Comparison of ENCODE assay signal across 13 cellular contexts in the genomic region with DNA sequence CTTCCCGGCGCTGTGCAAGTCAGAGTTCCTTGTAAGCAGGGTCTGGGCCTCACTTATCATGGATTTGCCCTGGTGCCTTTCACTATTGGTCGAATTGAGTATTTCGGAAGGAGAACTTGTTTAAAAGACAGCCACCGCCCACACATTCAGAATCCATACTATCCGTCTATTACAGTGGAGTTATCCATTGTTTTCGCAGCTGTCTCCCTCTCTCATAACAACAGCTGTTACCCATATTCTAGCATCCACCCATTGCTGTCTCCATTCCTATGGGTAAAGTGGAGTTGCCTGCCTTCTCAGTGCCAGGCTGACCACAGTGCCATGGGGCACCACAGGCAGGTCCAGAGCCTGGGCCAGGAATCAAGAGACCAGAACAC. TPM values are rescaled to one million over a fixed set of nuclear protein-coding genes. Genes with fewer than 3 reads are reported as not detected.
DNase-seq lines count a peak whose midpoint lies in the region; ATAC-seq and TF ChIP-seq lines count a peak whose summit lies in the region.
"Had no signal": no experiment of that assay in that cellular context is flagged by ENCODE, and none has a peak within 500 bp of the region (broad histone marks: within the 10 kb centered on the region; RNA-seq: fewer than 3 reads in every experiment).

No MANE protein-coding gene starts in this region.

- no peak for TF ChIP-seq CTCF in activated CD8-positive, alpha-beta T cell treated with anti-CD3 and anti-CD28 coated beads for 36 hours (IDR thresholded peaks at IDR 0.05)
- TF ChIP-seq CTCF in upper lobe of left lung (IDR thresholded peaks at IDR 0.05), result no peak

- no peaks in the 10 kb centered on the region for H3K9me3 ChIP-seq in upper lobe of left lung
- H3K9me3 ChIP-seq: body of pancreas, ovary had no signal

- H3K27me3 Mint-ChIP-seq in activated naive CD4-positive, alpha-beta T cell treated with anti-CD3 and anti-CD28 coated beads for 36 hours (ENCODE audit: low read depth), result no peaks in the 10 kb centered on the region
- no peaks in the 10 kb centered on the region for H3K27me3 Mint-ChIP-seq in activated CD8-positive, alpha-beta T cell treated with anti-CD3 and anti-CD28 coated beads for 36 hours
- H3K27me3 Mint-ChIP-seq in immature natural killer cell (ENCODE audit: low read depth in 3 of 3), result peaks cover 0 to 2% (median 0%) of the 10 kb centered on the region in 3 donors

- POLR2A ChIA-PET in activated CD8-positive, alpha-beta T cell treated with anti-CD3 and anti-CD28 coated beads for 36 hours (lab: Charles Lee), result no interaction called here

- 71 to 87% methylated on average over 7 of the region's 7 CpGs for WGBS in upper lobe of left lung, 2 donors

- no peak overlapping the region for H3K4me3 Mint-ChIP-seq in activated naive CD4-positive, alpha-beta T cell treated with anti-CD3 and anti-CD28 coated beads for 36 hours
- no peak overlapping the region for H3K4me3 Mint-ChIP-seq in activated CD8-positive, alpha-beta T cell treated with anti-CD3 and anti-CD28 coated beads for 36 hours
- H3K4me3 Mint-ChIP-seq in immature natural killer cell, result peak overlapping the region in 2 of 5 donors; percentile 2 to 23

- H3K36me3 ChIP-seq in upper lobe of left lung, result peaks cover 5 to 37% (median 8%) of the 10 kb centered on the region in 4 donors
- H3K36me3 ChIP-seq: ovary had no signal

- no peaks in the 10 kb centered on the region for H3K9me3 Mint-ChIP-seq in activated naive CD4-positive, alpha-beta T cell treated with anti-CD3 and anti-CD28 coated beads for 36 hours
- no peaks in the 10 kb centered on the region for H3K9me3 Mint-ChIP-seq in activated CD8-positive, alpha-beta T cell treated with anti-CD3 and anti-CD28 coated beads for 36 hours
- no peaks in the 10 kb centered on the region for H3K9me3 Mint-ChIP-seq in immature natural killer cell

- no peaks in the 10 kb centered on the region for H3K27me3 ChIP-seq in upper lobe of left lung
- H3K27me3 ChIP-seq: body of pancreas, ovary had no signal

- H3K27ac ChIP-seq in upper lobe of left lung, result peak overlapping the region; percentile 53 to 69 (median 55)
- H3K27ac ChIP-seq: body of pancreas, ovary had no signal

- intact Hi-C loops in activated naive CD4-positive, alpha-beta T cell treated with anti-CD3 and anti-CD28 coated beads for 36 hours (cut with micrococcal nuclease), result no loop called here
- intact Hi-C loops in activated CD8-positive, alpha-beta T cell treated with anti-CD3 and anti-CD28 coated beads for 36 hours (cut with micrococcal nuclease), result no loop called here

- H3K4me1 ChIP-seq in upper lobe of left lung, result peaks cover 19 to 39% (median 27%) of the 10 kb centered on the region in 4 donors

- no peak for ATAC-seq in activated CD8-positive, alpha-beta T cell treated with anti-CD3 and anti-CD28 coated beads for 36 hours
- ATAC-seq in upper lobe of left lung (ENCODE audit: low FRiP score in 2 of 2), result no peak
- ATAC-seq in HG03442 (IDR thresholded peaks at IDR 0.05; ENCODE audit: unreplicated experiment), result no peak
- no peak for ATAC-seq in HG02678 (IDR thresholded peaks at IDR 0.05; ENCODE audit: unreplicated experiment)
- ATAC-seq in GM18858 (IDR thresholded peaks at IDR 0.05; ENCODE audit: unreplicated experiment), result no peak
- ATAC-seq: body of pancreas had no signal

- CTCF ChIA-PET in activated naive CD4-positive, alpha-beta T cell treated with anti-CD3 and anti-CD28 coated beads for 36 hours (lab: Charles Lee), result interaction anchor here (0.8 to 1.1 kb wide), 3 partner anchors 10 to 72 kb away, joined by 3 read pairs; no protein-coding TSS in a partner anchor
- CTCF ChIA-PET in activated CD8-positive, alpha-beta T cell treated with anti-CD3 and anti-CD28 coated beads for 36 hours (lab: Charles Lee), result interaction anchor here (0.8 to 1.5 kb wide), 2 partner anchors 13 to 180 kb away, joined by 3 read pairs; no protein-coding TSS in a partner anchor

- H3K36me3 Mint-ChIP-seq in activated naive CD4-positive, alpha-beta T cell treated with anti-CD3 and anti-CD28 coated beads for 36 hours (ENCODE audit: low read depth), result peaks cover 26% of the 10 kb centered on the region
- peaks cover 29% of the 10 kb centered on the region for H3K36me3 Mint-ChIP-seq in activated CD8-positive, alpha-beta T cell treated with anti-CD3 and anti-CD28 coated beads for 36 hours (ENCODE audit: low read depth)
- peaks cover 0 to 9% (median 0%) of the 10 kb centered on the region in 3 donors for H3K36me3 Mint-ChIP-seq in immature natural killer cell

- no peak for DNase-seq in activated naive CD4-positive, alpha-beta T cell treated with anti-CD3 and anti-CD28 coated beads for 36 hours
- DNase-seq in activated naive CD4-positive, alpha-beta T cell (lab: John Stamatoyannopoulos, UW), result no peak
- DNase-seq in activated CD8-positive, alpha-beta T cell treated with anti-CD3 and anti-CD28 coated beads for 36 hours, result no peak
- DNase-seq in immature natural killer cell (no peak), upper lobe of left lung (no peak)
- DNase-seq: AML-193, body of pancreas, head of caudate nucleus, KBM-7, ovary had no signal

- H3K4me1 Mint-ChIP-seq in activated naive CD4-positive, alpha-beta T cell treated with anti-CD3 and anti-CD28 coated beads for 36 hours (ENCODE audit: low read depth), result peaks cover 42% of the 10 kb centered on the region
- peaks cover 27% of the 10 kb centered on the region for H3K4me1 Mint-ChIP-seq in activated CD8-positive, alpha-beta T cell treated with anti-CD3 and anti-CD28 coated beads for 36 hours (ENCODE audit: low read depth)
- peaks cover 19 to 23% of the 10 kb centered on the region in 2 donors for H3K4me1 Mint-ChIP-seq in immature natural killer cell

- TF ChIP-seq EP300 in upper lobe of left lung (IDR thresholded peaks at IDR 0.05), result no peak

- peak overlapping the region; percentile 80 for H3K27ac Mint-ChIP-seq in activated naive CD4-positive, alpha-beta T cell treated with anti-CD3 and anti-CD28 coated beads for 36 hours
- peak overlapping the region; percentile 75 for H3K27ac Mint-ChIP-seq in activated CD8-positive, alpha-beta T cell treated with anti-CD3 and anti-CD28 coated beads for 36 hours
- peak overlapping the region in 4 of 6 donors; percentile 2 to 75 (median 50) for H3K27ac Mint-ChIP-seq in immature natural killer cell

- H3K4me3 ChIP-seq in upper lobe of left lung, result no peak overlapping the region
- H3K4me3 ChIP-seq: body of pancreas, ovary had no signal

- no peak for TF ChIP-seq POLR2A in upper lobe of left lung (IDR thresholded peaks at IDR 0.05)

RNA-seq across cellular contexts. Expression of gene FAXDC2, which starts 20.2 kb away (rescaled TPM):
- not detected for total RNA-seq in activated naive CD4-positive, alpha-beta T cell treated with anti-CD3 and anti-CD28 coated beads for 36 hours
- not detected for total RNA-seq in activated CD8-positive, alpha-beta T cell treated with anti-CD3 and anti-CD28 coated beads for 36 hours
- polyA plus RNA-seq in immature natural killer cell, result 1 to 10 TPM in 1 of 3 donors, under 1 TPM in 1, not detected in 1; 0.72 to 3.7 TPM
- total RNA-seq in upper lobe of left lung, result 100 to 1,000 TPM in 1 of 6 donors, 10 to 100 TPM in 5; 41.7 to 147 (median 60.2) TPM

RNA-seq across cellular contexts. Expression of gene CNOT8, which starts 28.2 kb away (rescaled TPM):
- 10 to 100 TPM; 63.5 to 65.3 TPM for total RNA-seq in activated naive CD4-positive, alpha-beta T cell treated with anti-CD3 and anti-CD28 coated beads for 36 hours
- 10 to 100 TPM; 78.6 to 84.4 TPM for total RNA-seq in activated CD8-positive, alpha-beta T cell treated with anti-CD3 and anti-CD28 coated beads for 36 hours
- 100 to 1,000 TPM; 145 to 212 (median 153) TPM for polyA plus RNA-seq in immature natural killer cell
- total RNA-seq in upper lobe of left lung, result 100 to 1,000 TPM in 1 of 6 donors, 10 to 100 TPM in 5; 54.5 to 189 (median 87.6) TPM

Comparison
In these comparisons a context has a peak if more than half of its experiments do, and no peak if none do; other contexts are left out.
1. RNA of gene FAXDC2, which starts 20.2 kb away (total RNA-seq): 41.7 to 147 TPM in upper lobe of left lung; not detected in activated naive CD4-positive, alpha-beta T cell treated with anti-CD3 and anti-CD28 coated beads for 36 hours and not detected in activated CD8-positive, alpha-beta T cell treated with anti-CD3 and anti-CD28 coated beads for 36 hours; every median in the first group is over 10 times any median in the second.
2. Peak in every context shown above with its lines, with median percentiles within 50 percentile points of each other: H3K27ac Mint-ChIP-seq.